Comparison of ENCODE assay signal across 1 cellular context in the genomic region with DNA sequence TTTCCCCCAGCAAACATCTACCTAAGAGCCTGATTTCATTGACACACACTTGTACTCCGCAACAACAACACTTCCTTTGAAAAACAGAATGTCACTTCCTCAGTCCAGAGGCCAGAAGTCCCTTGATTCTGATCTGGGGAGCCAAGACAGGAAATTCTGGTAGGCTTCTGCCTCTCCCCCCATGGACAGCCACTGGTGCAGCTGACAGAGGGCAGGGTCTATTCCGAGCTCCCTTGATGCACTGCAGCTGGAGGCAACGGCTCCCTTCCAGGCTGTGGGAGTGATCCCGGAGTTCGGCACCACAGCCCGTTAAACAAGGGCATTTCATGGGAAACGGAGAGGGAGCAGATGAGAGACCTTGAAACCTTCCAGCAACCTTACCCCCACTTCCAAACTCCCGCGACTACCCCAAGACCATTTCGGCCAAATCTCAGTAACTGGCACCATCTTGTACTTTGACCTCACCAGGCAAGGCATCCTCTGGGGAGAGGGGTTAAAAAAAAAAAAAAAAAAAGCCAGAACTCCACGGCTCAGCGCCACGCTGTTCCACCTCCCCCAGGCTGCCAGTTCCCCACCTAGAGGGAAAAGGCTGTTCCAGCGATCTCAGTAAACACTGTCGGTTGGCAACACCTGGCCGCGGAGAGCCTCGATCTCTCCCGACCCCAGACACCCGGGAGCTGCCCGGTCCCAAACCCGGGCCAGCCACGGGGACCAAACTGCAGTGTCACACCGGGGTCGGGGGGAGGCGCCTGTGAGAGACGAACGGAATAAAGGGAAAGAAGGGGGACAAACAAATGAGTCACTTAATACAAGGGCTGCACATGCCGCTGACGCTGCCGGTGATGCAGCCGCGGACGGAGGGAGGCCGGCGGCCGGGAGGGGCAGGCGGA.
TF ChIP-seq lines count a peak whose summit lies in the region.

No MANE protein-coding gene starts in this region.

TF ChIP-seq in K562, 482 proteins besides CTCF, POLR2A, EP300 and RAD21 (continued from another document and continues in another):
- TF ChIP-seq FIP1L1 (IDR thresholded peaks at IDR 0.05; ENCODE audit: low read depth, low read length, poor library complexity, severe bottlenecking) = no peak
- TF ChIP-seq MTA2 (IDR thresholded peaks at IDR 0.05; ENCODE audit: low read depth) = peak; percentile 10; the same call in 1 of the 2 replicates
- no peak for TF ChIP-seq RUNX1 (IDR thresholded peaks at IDR 0.05; ENCODE audit: low read depth)
- TF ChIP-seq SMAD1 (IDR thresholded peaks at IDR 0.05; ENCODE audit: low read depth, low read length, partially characterized antibody) = peak; percentile 59
- TF ChIP-seq JUND (IDR thresholded peaks at IDR 0.05; ENCODE audit: borderline replicate concordance, low read depth, low read length) = peak; percentile 93
- TF ChIP-seq JUND (tag; IDR thresholded peaks at IDR 0.05; ENCODE audit: borderline replicate concordance, low read depth, low read length) = peak; percentile 87; the same call in 1 of the 3 replicates
- no peak for TF ChIP-seq TRIM28 (IDR thresholded peaks at IDR 0.05)
- no peak for TF ChIP-seq U2AF2 (optimal IDR thresholded peaks at IDR 0.05; ENCODE audit: low read depth, low read length)
- no peak for TF ChIP-seq ATF1 (CRISPR knock-in tag; IDR thresholded peaks at IDR 0.05)
- peak; percentile 88 for TF ChIP-seq ATF1 (tag; IDR thresholded peaks at IDR 0.05)
- no peak for TF ChIP-seq ILF3 (IDR thresholded peaks at IDR 0.05; ENCODE audit: borderline replicate concordance)
- TF ChIP-seq, protein P1, sequence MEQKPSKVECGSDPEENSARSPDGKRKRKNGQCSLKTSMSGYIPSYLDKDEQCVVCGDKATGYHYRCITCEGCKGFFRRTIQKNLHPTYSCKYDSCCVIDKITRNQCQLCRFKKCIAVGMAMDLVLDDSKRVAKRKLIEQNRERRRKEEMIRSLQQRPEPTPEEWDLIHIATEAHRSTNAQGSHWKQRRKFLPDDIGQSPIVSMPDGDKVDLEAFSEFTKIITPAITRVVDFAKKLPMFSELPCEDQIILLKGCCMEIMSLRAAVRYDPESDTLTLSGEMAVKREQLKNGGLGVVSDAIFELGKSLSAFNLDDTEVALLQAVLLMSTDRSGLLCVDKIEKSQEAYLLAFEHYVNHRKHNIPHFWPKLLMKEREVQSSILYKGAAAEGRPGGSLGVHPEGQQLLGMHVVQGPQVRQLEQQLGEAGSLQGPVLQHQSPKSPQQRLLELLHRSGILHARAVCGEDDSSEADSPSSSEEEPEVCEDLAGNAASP (IDR thresholded peaks at IDR 0.05) = no peak
- peak; percentile 58 for TF ChIP-seq KDM5B (IDR thresholded peaks at IDR 0.05; ENCODE audit: insufficient replicate concordance, low read depth, low read length)
- TF ChIP-seq ZBTB1 (CRISPR knock-in tag; IDR thresholded peaks at IDR 0.05; ENCODE audit: borderline replicate concordance, low read depth) = no peak
- TF ChIP-seq ZNF224 (CRISPR knock-in tag; IDR thresholded peaks at IDR 0.05) = no peak
- TF ChIP-seq ZNF41 (CRISPR knock-in tag; conservative IDR thresholded peaks at IDR 0.05) = no peak
- TF ChIP-seq SAFB (IDR thresholded peaks at IDR 0.05; ENCODE audit: borderline replicate concordance, low read depth, low read length) = no peak
- no peak for TF ChIP-seq CHD4 (IDR thresholded peaks at IDR 0.05; ENCODE audit: insufficient read depth, insufficient replicate concordance, low read depth, low read length, poor library complexity, severe bottlenecking)
- TF ChIP-seq CEBPG (CRISPR knock-in tag; IDR thresholded peaks at IDR 0.05) = peak; percentile 21; the same call in 1 of the 2 replicates
- TF ChIP-seq CEBPG (tag; conservative IDR thresholded peaks at IDR 0.05 in 1 of 2, IDR thresholded peaks at IDR 0.05 in 1 of 2) = no peak
- TF ChIP-seq PBX2 (CRISPR knock-in tag; IDR thresholded peaks at IDR 0.05; ENCODE audit: low read depth) = no peak
- TF ChIP-seq PBX2 (tag; conservative IDR thresholded peaks at IDR 0.05; ENCODE audit: low read depth) = no peak
- TF ChIP-seq, protein P2, sequence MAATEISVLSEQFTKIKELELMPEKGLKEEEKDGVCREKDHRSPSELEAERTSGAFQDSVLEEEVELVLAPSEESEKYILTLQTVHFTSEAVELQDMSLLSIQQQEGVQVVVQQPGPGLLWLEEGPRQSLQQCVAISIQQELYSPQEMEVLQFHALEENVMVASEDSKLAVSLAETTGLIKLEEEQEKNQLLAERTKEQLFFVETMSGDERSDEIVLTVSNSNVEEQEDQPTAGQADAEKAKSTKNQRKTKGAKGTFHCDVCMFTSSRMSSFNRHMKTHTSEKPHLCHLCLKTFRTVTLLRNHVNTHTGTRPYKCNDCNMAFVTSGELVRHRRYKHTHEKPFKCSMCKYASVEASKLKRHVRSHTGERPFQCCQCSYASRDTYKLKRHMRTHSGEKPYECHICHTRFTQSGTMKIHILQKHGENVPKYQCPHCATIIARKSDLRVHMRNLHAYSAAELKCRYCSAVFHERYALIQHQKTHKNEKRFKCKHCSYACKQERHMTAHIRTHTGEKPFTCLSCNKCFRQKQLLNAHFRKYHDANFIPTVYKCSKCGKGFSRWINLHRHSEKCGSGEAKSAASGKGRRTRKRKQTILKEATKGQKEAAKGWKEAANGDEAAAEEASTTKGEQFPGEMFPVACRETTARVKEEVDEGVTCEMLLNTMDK (IDR thresholded peaks at IDR 0.05; ENCODE audit: borderline replicate concordance, insufficient read depth, low read depth, low read length, poor library complexity, severe bottlenecking) = no peak
- TF ChIP-seq, protein P3, sequence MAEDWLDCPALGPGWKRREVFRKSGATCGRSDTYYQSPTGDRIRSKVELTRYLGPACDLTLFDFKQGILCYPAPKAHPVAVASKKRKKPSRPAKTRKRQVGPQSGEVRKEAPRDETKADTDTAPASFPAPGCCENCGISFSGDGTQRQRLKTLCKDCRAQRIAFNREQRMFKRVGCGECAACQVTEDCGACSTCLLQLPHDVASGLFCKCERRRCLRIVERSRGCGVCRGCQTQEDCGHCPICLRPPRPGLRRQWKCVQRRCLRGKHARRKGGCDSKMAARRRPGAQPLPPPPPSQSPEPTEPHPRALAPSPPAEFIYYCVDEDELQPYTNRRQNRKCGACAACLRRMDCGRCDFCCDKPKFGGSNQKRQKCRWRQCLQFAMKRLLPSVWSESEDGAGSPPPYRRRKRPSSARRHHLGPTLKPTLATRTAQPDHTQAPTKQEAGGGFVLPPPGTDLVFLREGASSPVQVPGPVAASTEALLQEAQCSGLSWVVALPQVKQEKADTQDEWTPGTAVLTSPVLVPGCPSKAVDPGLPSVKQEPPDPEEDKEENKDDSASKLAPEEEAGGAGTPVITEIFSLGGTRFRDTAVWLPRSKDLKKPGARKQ (CRISPR knock-in tag; IDR thresholded peaks at IDR 0.05) = no peak
- no peak for TF ChIP-seq BDP1 (IDR thresholded peaks at IDR 0.05; ENCODE audit: insufficient read depth, insufficient read length)
- TF ChIP-seq SIRT6 (IDR thresholded peaks at IDR 0.05; ENCODE audit: low read depth, low read length) = no peak
- TF ChIP-seq, protein P4, sequence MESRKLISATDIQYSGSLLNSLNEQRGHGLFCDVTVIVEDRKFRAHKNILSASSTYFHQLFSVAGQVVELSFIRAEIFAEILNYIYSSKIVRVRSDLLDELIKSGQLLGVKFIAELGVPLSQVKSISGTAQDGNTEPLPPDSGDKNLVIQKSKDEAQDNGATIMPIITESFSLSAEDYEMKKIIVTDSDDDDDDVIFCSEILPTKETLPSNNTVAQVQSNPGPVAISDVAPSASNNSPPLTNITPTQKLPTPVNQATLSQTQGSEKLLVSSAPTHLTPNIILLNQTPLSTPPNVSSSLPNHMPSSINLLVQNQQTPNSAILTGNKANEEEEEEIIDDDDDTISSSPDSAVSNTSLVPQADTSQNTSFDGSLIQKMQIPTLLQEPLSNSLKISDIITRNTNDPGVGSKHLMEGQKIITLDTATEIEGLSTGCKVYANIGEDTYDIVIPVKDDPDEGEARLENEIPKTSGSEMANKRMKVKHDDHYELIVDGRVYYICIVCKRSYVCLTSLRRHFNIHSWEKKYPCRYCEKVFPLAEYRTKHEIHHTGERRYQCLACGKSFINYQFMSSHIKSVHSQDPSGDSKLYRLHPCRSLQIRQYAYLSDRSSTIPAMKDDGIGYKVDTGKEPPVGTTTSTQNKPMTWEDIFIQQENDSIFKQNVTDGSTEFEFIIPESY (CRISPR knock-in tag; IDR thresholded peaks at IDR 0.05) = no peak
- no peak for TF ChIP-seq ZC3H4 (CRISPR knock-in tag; IDR thresholded peaks at IDR 0.05; ENCODE audit: borderline replicate concordance)
- TF ChIP-seq FOXJ3 (CRISPR knock-in tag; IDR thresholded peaks at IDR 0.05) = no peak
- TF ChIP-seq SOX6 (IDR thresholded peaks at IDR 0.05) = peak; percentile 88
- TF ChIP-seq FOSL1 (tag; conservative IDR thresholded peaks at IDR 0.05) = peak; percentile 96
- no peak for TF ChIP-seq PTTG1 (tag; IDR thresholded peaks at IDR 0.05; ENCODE audit: low read depth)
- no peak for TF ChIP-seq FOXK1 (CRISPR knock-in tag; IDR thresholded peaks at IDR 0.05; ENCODE audit: borderline replicate concordance)
- peak; percentile 49; the same call in 1 of the 2 replicates for TF ChIP-seq POLR2AphosphoS2 (IDR thresholded peaks at IDR 0.05; ENCODE audit: low read length)
- no peak for TF ChIP-seq COPS2 (conservative IDR thresholded peaks at IDR 0.05)
- TF ChIP-seq USF2 (CRISPR knock-in tag; IDR thresholded peaks at IDR 0.05) = no peak
- no peak for TF ChIP-seq SREBF1 (IDR thresholded peaks at IDR 0.05; ENCODE audit: borderline replicate concordance, low read depth, low read length)
- TF ChIP-seq ZNF124 (CRISPR knock-in tag; IDR thresholded peaks at IDR 0.05) = no peak
- no peak for TF ChIP-seq NFXL1 (CRISPR knock-in tag; IDR thresholded peaks at IDR 0.05)
- no peak for TF ChIP-seq CHD2 (IDR thresholded peaks at IDR 0.05; ENCODE audit: low read depth, low read length)
- TF ChIP-seq ZNF165 (CRISPR knock-in tag; IDR thresholded peaks at IDR 0.05; ENCODE audit: borderline replicate concordance) = no peak
- no peak for TF ChIP-seq SMC3 (conservative IDR thresholded peaks at IDR 0.05; ENCODE audit: insufficient read depth, low read depth, low read length)
- TF ChIP-seq SAFB2 (IDR thresholded peaks at IDR 0.05; ENCODE audit: borderline replicate concordance, low read depth, low read length, severe bottlenecking) = no peak
- no peak for TF ChIP-seq BRD4 (IDR thresholded peaks at IDR 0.05)
- no peak for TF ChIP-seq NR3C1 (CRISPR knock-in tag; IDR thresholded peaks at IDR 0.05)
